In genomic region chr7:91247497-91247896, GRCh38 we compare ENCODE assay signal across 21 cellular contexts.
"Had no signal": no experiment of that assay in that cellular context is flagged by ENCODE, and none has a peak within 500 bp of the region (broad histone marks: within the 10 kb centered on the region; RNA-seq: fewer than 3 reads in every experiment).

No MANE protein-coding gene starts in this region.

- H3K27ac Mint-ChIP-seq: activated CD4-positive, alpha-beta T cell treated with anti-CD3 and anti-CD28 coated beads, Interleukin-2, amount 10 ng/mL, durations not matched to agents 24 days and 14 days; activated CD8-positive, alpha-beta T cell treated with anti-CD3 and anti-CD28 coated beads for 36 hours; activated naive CD8-positive, alpha-beta T cell treated with anti-CD3 and anti-CD28 coated beads for 36 hours; activated T-helper 17 cell treated with anti-CD3 and anti-CD28 coated beads, Interleukin-2, amount 50 U/mL, for 72 hours; nephron progenitor cell; T-helper 1 cell treated with Interleukin-12 subunit alpha and Interleukin-12 subunit beta and Interleukin-4 antibody, amounts not matched to agents 30 μg/mL and 1 μg/mL, for 36 hours had no signal

- H3K4me1 ChIP-seq: colonic mucosa, uterus had no signal

- H3K27ac ChIP-seq: colonic mucosa, esophagus squamous epithelium, left lung, uterus had no signal

- H3K36me3 Mint-ChIP-seq: activated naive CD8-positive, alpha-beta T cell treated with anti-CD3 and anti-CD28 coated beads for 36 hours had no signal

- DNase-seq: activated CD4-positive, alpha-beta T cell treated with anti-CD3 and anti-CD28 coated beads, Interleukin-2, amount 10 ng/mL, durations not matched to agents 24 days and 14 days; activated CD8-positive, alpha-beta T cell treated with anti-CD3 and anti-CD28 coated beads for 36 hours; activated naive CD4-positive, alpha-beta T cell; activated naive CD8-positive, alpha-beta T cell treated with anti-CD3 and anti-CD28 coated beads for 36 hours; activated T-cell treated with anti-CD3 and anti-CD28 coated beads, Interleukin-2, amount 50 U/mL, for 1 hour; amygdala; central memory CD4-positive, alpha-beta T cell; colonic mucosa; esophagus squamous epithelium; foreskin melanocyte; glutamatergic neuron; hypothalamus; left lung; nephron progenitor cell; stimulated activated CD4-positive, alpha-beta T cell treated with anti-CD3 and anti-CD28 coated beads, Interleukin-12 subunit alpha, Interleukin-12 subunit beta, amount 100 ng/mL, for 4 hours; stimulated activated CD4-positive, alpha-beta T cell treated with anti-CD3 and anti-CD28 coated beads, Interleukin-1b, Interleukin-23, amount 100 ng/mL, for 48 hours; stimulated activated CD8-positive, alpha-beta memory T cell treated with anti-CD3 and anti-CD28 coated beads, Interleukin-4, amount 100 ng/mL, for 48 hours; stimulated activated naive CD4-positive, alpha-beta T cell; uterus had no signal

- H3K27me3 ChIP-seq: colonic mucosa, esophagus squamous epithelium, left lung, uterus had no signal

- H3K4me3 ChIP-seq: colonic mucosa, esophagus squamous epithelium, left lung, uterus had no signal

- H3K9me3 ChIP-seq: colonic mucosa, esophagus squamous epithelium, left lung, uterus had no signal

- H3K9me3 Mint-ChIP-seq: activated CD4-positive, alpha-beta T cell treated with anti-CD3 and anti-CD28 coated beads, Interleukin-2, amount 10 ng/mL, durations not matched to agents 24 days and 14 days; activated naive CD8-positive, alpha-beta T cell treated with anti-CD3 and anti-CD28 coated beads for 36 hours; activated T-helper 17 cell treated with anti-CD3 and anti-CD28 coated beads, Interleukin-2, amount 50 U/mL, for 72 hours; nephron progenitor cell; T-helper 1 cell treated with Interleukin-12 subunit alpha and Interleukin-12 subunit beta and Interleukin-4 antibody, amounts not matched to agents 30 μg/mL and 1 μg/mL, for 36 hours had no signal

- H3K36me3 ChIP-seq: colonic mucosa, esophagus squamous epithelium, left lung, uterus had no signal

- H3K4me3 Mint-ChIP-seq: activated CD4-positive, alpha-beta T cell treated with anti-CD3 and anti-CD28 coated beads, Interleukin-2, amount 10 ng/mL, durations not matched to agents 24 days and 14 days; activated CD8-positive, alpha-beta T cell treated with anti-CD3 and anti-CD28 coated beads for 36 hours; activated naive CD8-positive, alpha-beta T cell treated with anti-CD3 and anti-CD28 coated beads for 36 hours; activated T-helper 17 cell treated with anti-CD3 and anti-CD28 coated beads, Interleukin-2, amount 50 U/mL, for 72 hours; nephron progenitor cell; T-helper 1 cell treated with Interleukin-12 subunit alpha and Interleukin-12 subunit beta and Interleukin-4 antibody, amounts not matched to agents 30 μg/mL and 1 μg/mL, for 36 hours had no signal

- H3K27me3 Mint-ChIP-seq: activated CD4-positive, alpha-beta T cell treated with anti-CD3 and anti-CD28 coated beads, Interleukin-2, amount 10 ng/mL, durations not matched to agents 24 days and 14 days; activated T-helper 17 cell treated with anti-CD3 and anti-CD28 coated beads, Interleukin-2, amount 50 U/mL, for 72 hours had no signal

- H3K4me1 Mint-ChIP-seq: activated CD4-positive, alpha-beta T cell treated with anti-CD3 and anti-CD28 coated beads, Interleukin-2, amount 10 ng/mL, durations not matched to agents 24 days and 14 days; activated naive CD8-positive, alpha-beta T cell treated with anti-CD3 and anti-CD28 coated beads for 36 hours; activated T-helper 17 cell treated with anti-CD3 and anti-CD28 coated beads, Interleukin-2, amount 50 U/mL, for 72 hours had no signal
